In genomic region chr15:95912280-95912625, GRCh38 we compare ENCODE assay signal across 15 cellular contexts.
"Had no signal": no experiment of that assay in that cellular context is flagged by ENCODE, and none has a peak within 500 bp of the region (broad histone marks: within the 10 kb centered on the region; RNA-seq: fewer than 3 reads in every experiment).

No MANE protein-coding gene starts in this region.

- H3K4me1 ChIP-seq: colonic mucosa, heart left ventricle, right atrium auricular region, thyroid gland, vagina had no signal

- H3K4me2 ChIP-seq: smooth muscle cell had no signal

- H3K4me3 Mint-ChIP-seq: activated CD4-positive, alpha-beta memory T cell treated with anti-CD3 and anti-CD28 coated beads for 36 hours; activated naive CD8-positive, alpha-beta T cell treated with anti-CD3 and anti-CD28 coated beads, Interleukin-2, amount 50 U/mL, for 24 hours; activated T-cell treated with anti-CD3 and anti-CD28 coated beads, Interleukin-2, amount 50 U/mL, for 72 hours had no signal

- H3K4me3 ChIP-seq: cardiac muscle cell, colonic mucosa, heart left ventricle, right atrium auricular region, smooth muscle cell, thyroid gland, vagina had no signal

- ATAC-seq: activated naive CD8-positive, alpha-beta T cell treated with anti-CD3 and anti-CD28 coated beads, Interleukin-2, amount 50 U/mL, for 24 hours; activated T-cell treated with anti-CD3 and anti-CD28 coated beads, Interleukin-2, amount 50 U/mL, for 72 hours; heart left ventricle; left ventricle myocardium superior had no signal

- H3K27me3 Mint-ChIP-seq: activated CD4-positive, alpha-beta memory T cell treated with anti-CD3 and anti-CD28 coated beads for 36 hours had no signal

- H3K4me1 Mint-ChIP-seq: activated naive CD8-positive, alpha-beta T cell treated with anti-CD3 and anti-CD28 coated beads, Interleukin-2, amount 50 U/mL, for 24 hours had no signal

- H3K9me3 ChIP-seq: colonic mucosa, heart left ventricle, right atrium auricular region, thyroid gland, vagina had no signal

- H3K27ac ChIP-seq: cardiac muscle cell, colonic mucosa, heart left ventricle, right atrium auricular region, thyroid gland, vagina had no signal

- H3K36me3 Mint-ChIP-seq: activated CD4-positive, alpha-beta memory T cell treated with anti-CD3 and anti-CD28 coated beads for 36 hours had no signal

- H3K27me3 ChIP-seq: colonic mucosa, heart left ventricle, right atrium auricular region, thyroid gland, vagina had no signal

- DNase-seq: activated CD4-positive, alpha-beta memory T cell treated with anti-CD3 and anti-CD28 coated beads for 36 hours; activated CD4-positive, alpha-beta T cell treated with anti-CD3 and anti-CD28 coated beads for 1 hour; activated naive CD4-positive, alpha-beta T cell; activated naive CD8-positive, alpha-beta T cell treated with anti-CD3 and anti-CD28 coated beads, Interleukin-2, amount 50 U/mL, for 24 hours; activated T-cell treated with anti-CD3 and anti-CD28 coated beads, Interleukin-2, amount 50 U/mL, for 72 hours; colonic mucosa; foreskin melanocyte; heart left ventricle; kidney; left ventricle myocardium superior; thyroid gland had no signal

- H3K27ac Mint-ChIP-seq: activated CD4-positive, alpha-beta memory T cell treated with anti-CD3 and anti-CD28 coated beads for 36 hours; activated naive CD8-positive, alpha-beta T cell treated with anti-CD3 and anti-CD28 coated beads, Interleukin-2, amount 50 U/mL, for 24 hours; activated T-cell treated with anti-CD3 and anti-CD28 coated beads, Interleukin-2, amount 50 U/mL, for 72 hours had no signal

- H3K36me3 ChIP-seq: cardiac muscle cell, colonic mucosa, heart left ventricle, right atrium auricular region, thyroid gland, vagina had no signal

- H3K9me3 Mint-ChIP-seq: activated CD4-positive, alpha-beta memory T cell treated with anti-CD3 and anti-CD28 coated beads for 36 hours; activated naive CD8-positive, alpha-beta T cell treated with anti-CD3 and anti-CD28 coated beads, Interleukin-2, amount 50 U/mL, for 24 hours had no signal
